In genomic region chr20:49594143-49594928, GRCh38 we compare ENCODE assay signal across 9 cellular contexts. TPM values are rescaled to one million over a fixed set of nuclear protein-coding genes. Genes with fewer than 3 reads are reported as not detected.
DNase-seq lines count a peak whose midpoint lies in the region; ATAC-seq and TF ChIP-seq lines count a peak whose summit lies in the region.
"Had no signal": no experiment of that assay in that cellular context is flagged by ENCODE, and none has a peak within 500 bp of the region (broad histone marks: within the 10 kb centered on the region; RNA-seq: fewer than 3 reads in every experiment).

No MANE protein-coding gene starts in this region.

- peaks cover 75% of the 10 kb centered on the region for H3K4me1 Mint-ChIP-seq in activated naive CD8-positive, alpha-beta T cell treated with anti-CD3 and anti-CD28 coated beads, Interleukin-2, amount 10 ng/mL, durations not matched to agents 7 days and 5 days

- H3K14ac ChIP-seq in mesenchymal stem cell (ENCODE audit: low read length in 2 of 2), result no peak overlapping the region

- H3K18ac ChIP-seq in mesenchymal stem cell (ENCODE audit: low read depth in 1 of 2, low read length in 2 of 2), result no peak overlapping the region

- H3K9me3 Mint-ChIP-seq in activated naive CD8-positive, alpha-beta T cell treated with anti-CD3 and anti-CD28 coated beads, Interleukin-2, amount 10 ng/mL, durations not matched to agents 7 days and 5 days, result peaks cover 6% of the 10 kb centered on the region

- no peaks in the 10 kb centered on the region for H3K27me3 ChIP-seq in mesenchymal stem cell (ENCODE audit: control insufficient read depth in 1 of 2, insufficient read depth in 1 of 2, low read length in 2 of 2)
- H3K27me3 ChIP-seq in stomach, result no peaks in the 10 kb centered on the region

- H3K27me3 Mint-ChIP-seq in activated naive CD8-positive, alpha-beta T cell treated with anti-CD3 and anti-CD28 coated beads, Interleukin-2, amount 10 ng/mL, durations not matched to agents 7 days and 5 days, result no peaks in the 10 kb centered on the region

- no peak overlapping the region for H2BK15ac ChIP-seq in mesenchymal stem cell (ENCODE audit: low read depth, poor library complexity, severe bottlenecking)

- H3K9ac ChIP-seq in mesenchymal stem cell (ENCODE audit: low read length), result peak overlapping the region; percentile 85

- intact Hi-C loops in stomach (cut with DNase I; ENCODE audit: low total_unique reads), result no loop called here

- H2AFZ ChIP-seq in mesenchymal stem cell (ENCODE audit: low read depth, low read length), result no peak overlapping the region

- 66% methylated on average over 11 of the region's 12 CpGs for WGBS in mesenchymal stem cell
- WGBS in stomach, 5 donors, result 22 to 38% (median 27%) methylated on average over 12 of the region's 12 CpGs

- peaks cover 34% of the 10 kb centered on the region for H3K36me3 Mint-ChIP-seq in activated naive CD8-positive, alpha-beta T cell treated with anti-CD3 and anti-CD28 coated beads, Interleukin-2, amount 10 ng/mL, durations not matched to agents 7 days and 5 days

- H3K4me1 ChIP-seq in mesenchymal stem cell (ENCODE audit: control insufficient read depth, insufficient read depth, low read depth, low read length), result peaks cover 27% of the 10 kb centered on the region
- H3K4me1 ChIP-seq in stomach, result peaks cover 23 to 55% (median 39%) of the 10 kb centered on the region in 4 donors

- ATAC-seq in activated naive CD8-positive, alpha-beta T cell treated with anti-CD3 and anti-CD28 coated beads, Interleukin-2, amount 10 ng/mL, durations not matched to agents 7 days and 5 days (ENCODE audit: low read depth), result peak; percentile 79
- ATAC-seq in GM21737 (IDR thresholded peaks at IDR 0.05; ENCODE audit: unreplicated experiment), result no peak
- no peak for ATAC-seq in HG03175 (IDR thresholded peaks at IDR 0.05; ENCODE audit: unreplicated experiment)
- ATAC-seq: GM12878 had no signal

- no peak for TF ChIP-seq POLR2A in stomach (IDR thresholded peaks at IDR 0.05)

- POLR2A ChIA-PET in activated naive CD8-positive, alpha-beta T cell treated with anti-CD3 and anti-CD28 coated beads, Interleukin-2, amount 10 ng/mL, durations not matched to agents 7 days and 5 days (lab: Charles Lee), result interaction anchor here (0.6 to 2.6 kb wide), 14 partner anchors 10 to 373 kb away, joined by 3 to 13 read pairs (median 5); partner anchors contain the start of gene ZNFX1

- DNase-seq in AG09319 (ENCODE audit: extremely low read depth, low read depth) (peak; percentile 96), NCI-H2196 treated with DMSO at 0.1 percent for 48 hours (lab: John Stamatoyannopoulos, UW; ENCODE audit: unreplicated experiment) (peak; percentile 24), mesenchymal stem cell (no peak), stomach (peak; percentile 77), COLO668 (lab: John Stamatoyannopoulos, UW; ENCODE audit: unreplicated experiment) (no peak)
- peak; percentile 67 for DNase-seq in activated naive CD8-positive, alpha-beta T cell treated with anti-CD3 and anti-CD28 coated beads, Interleukin-2, amount 10 ng/mL, durations not matched to agents 7 days and 5 days

- H3K79me1 ChIP-seq in mesenchymal stem cell (replicated peaks; ENCODE audit: low read length, poor library complexity, severe bottlenecking), result no peaks in the 10 kb centered on the region

- H3K27ac ChIP-seq in mesenchymal stem cell (ENCODE audit: low read length, poor library complexity, severe bottlenecking) (peak overlapping the region; percentile 43), stomach (peak overlapping the region; percentile 69 to 83 (median 72))

- H3K4me2 ChIP-seq in mesenchymal stem cell (ENCODE audit: low read length, poor library complexity, severe bottlenecking), result no peak overlapping the region

- H2BK5ac ChIP-seq in mesenchymal stem cell (ENCODE audit: low read depth, low read length, poor library complexity, severe bottlenecking), result no peak overlapping the region

- peak overlapping the region; percentile 76 for H3K4me3 Mint-ChIP-seq in activated naive CD8-positive, alpha-beta T cell treated with anti-CD3 and anti-CD28 coated beads, Interleukin-2, amount 10 ng/mL, durations not matched to agents 7 days and 5 days

- no peak overlapping the region for H4K91ac ChIP-seq in mesenchymal stem cell (ENCODE audit: low read length)

- H2AK5ac ChIP-seq in mesenchymal stem cell (ENCODE audit: low read length, severe bottlenecking), result peak overlapping the region; percentile 66

- no peak overlapping the region for H2BK120ac ChIP-seq in mesenchymal stem cell (ENCODE audit: low read depth, low read length)

- no peak for TF ChIP-seq EP300 in stomach (IDR thresholded peaks at IDR 0.05)

- H3K4me3 ChIP-seq in mesenchymal stem cell (ENCODE audit: insufficient read depth in 1 of 2, low read depth in 1 of 2, low read length in 2 of 2) (no peak overlapping the region), stomach (no peak overlapping the region)
- H3K4me3 ChIP-seq: GM12878 had no signal

- H3K23ac ChIP-seq in mesenchymal stem cell (ENCODE audit: low read length in 2 of 2), result no peak overlapping the region

- no peak overlapping the region for H2BK12ac ChIP-seq in mesenchymal stem cell (ENCODE audit: low read length in 2 of 2)

- TF ChIP-seq CTCF in AG09319 (IDR thresholded peaks at IDR 0.05; ENCODE audit: low read depth, low read length) (no peak), stomach (IDR thresholded peaks at IDR 0.05) (no peak)

- H3K4ac ChIP-seq in mesenchymal stem cell (ENCODE audit: low read depth in 1 of 2, low read length in 2 of 2), result no peak overlapping the region

- no peaks in the 10 kb centered on the region for H3K36me3 ChIP-seq in mesenchymal stem cell (ENCODE audit: control insufficient read depth in 1 of 2, insufficient read depth in 2 of 2, low read depth in 1 of 2, low read length in 2 of 2)
- H3K36me3 ChIP-seq in stomach, result no peaks in the 10 kb centered on the region

- no peaks in the 10 kb centered on the region for H3K9me3 ChIP-seq in mesenchymal stem cell (ENCODE audit: control insufficient read depth, low read length)
- no peaks in the 10 kb centered on the region for H3K9me3 ChIP-seq in stomach

- no peak overlapping the region for H4K8ac ChIP-seq in mesenchymal stem cell (ENCODE audit: low read length)

- peak overlapping the region; percentile 97 for H3K27ac Mint-ChIP-seq in activated naive CD8-positive, alpha-beta T cell treated with anti-CD3 and anti-CD28 coated beads, Interleukin-2, amount 10 ng/mL, durations not matched to agents 7 days and 5 days

RNA-seq across cellular contexts. Expression of gene PTGIS, which starts 26.4 kb away (rescaled TPM):
- total RNA-seq in activated naive CD8-positive, alpha-beta T cell treated with anti-CD3 and anti-CD28 coated beads, Interleukin-2, amount 10 ng/mL, durations not matched to agents 7 days and 5 days, result under 1 TPM; 0.37 to 0.39 TPM
- polyA plus RNA-seq in mesenchymal stem cell (2013, experiment 1 of 2), result 0.01 TPM
- polyA plus RNA-seq in mesenchymal stem cell (2013, experiment 2 of 2), result 0.01 TPM
- total RNA-seq in stomach, result 10 to 100 TPM in 4 of 5 donors, 1 to 10 TPM in 1; 8.4 to 84.8 (median 24.8) TPM
- polyA plus RNA-seq in stomach, result 10 to 100 TPM in 1 of 3 donors, 1 to 10 TPM in 2; 4.9 to 14.8 (median 6.9) TPM
- polyA plus RNA-seq: GM12878 had no signal

Comparison
In these comparisons a context has a peak if more than half of its experiments do, and no peak if none do; other contexts are left out.
1. DNase-seq: peak in AG09319 (single experiment), NCI-H2196 treated with DMSO at 0.1 percent for 48 hours (single experiment), activated naive CD8-positive, alpha-beta T cell treated with anti-CD3 and anti-CD28 coated beads, Interleukin-2, amount 10 ng/mL, durations not matched to agents 7 days and 5 days (single experiment) and stomach (single experiment); none in mesenchymal stem cell (single experiment) and COLO668 (single experiment).
2. RNA of gene PTGIS, which starts 26.4 kb away (total RNA-seq): 8.4 to 84.8 TPM in stomach; 0.37 to 0.39 TPM in activated naive CD8-positive, alpha-beta T cell treated with anti-CD3 and anti-CD28 coated beads, Interleukin-2, amount 10 ng/mL, durations not matched to agents 7 days and 5 days; every median in the first group is over 4 times any median in the second.